ENCODE assay signal across 8 cellular contexts in genomic region chr10:49776851-49777250, GRCh38. TPM values are rescaled to one million over a fixed set of nuclear protein-coding genes. Genes with fewer than 3 reads are reported as not detected.
"Had no signal": no experiment of that assay in that cellular context is flagged by ENCODE, and none has a peak within 500 bp of the region (broad histone marks: within the 10 kb centered on the region; RNA-seq: fewer than 3 reads in every experiment).

No MANE protein-coding gene starts in this region.

- DNase-seq: GM23248, GOT3, H7, HFFc6, KG1 had no signal

- H3K9me3 ChIP-seq: HAP-1 had no signal

- H3K4me3 ChIP-seq: GM23248, HAP-1, K562 had no signal

- H3K4me1 ChIP-seq: HAP-1 had no signal

- H3K36me3 ChIP-seq: HAP-1 had no signal

- H3K27ac ChIP-seq: GM23248, HL-60 had no signal

RNA-seq across cellular contexts. Expression of gene OGDHL, which starts 14.7 kb away (rescaled TPM):
- total RNA-seq: GM23248 had no signal
